Comparison of ENCODE assay signal across 8 cellular contexts in the genomic region with DNA sequence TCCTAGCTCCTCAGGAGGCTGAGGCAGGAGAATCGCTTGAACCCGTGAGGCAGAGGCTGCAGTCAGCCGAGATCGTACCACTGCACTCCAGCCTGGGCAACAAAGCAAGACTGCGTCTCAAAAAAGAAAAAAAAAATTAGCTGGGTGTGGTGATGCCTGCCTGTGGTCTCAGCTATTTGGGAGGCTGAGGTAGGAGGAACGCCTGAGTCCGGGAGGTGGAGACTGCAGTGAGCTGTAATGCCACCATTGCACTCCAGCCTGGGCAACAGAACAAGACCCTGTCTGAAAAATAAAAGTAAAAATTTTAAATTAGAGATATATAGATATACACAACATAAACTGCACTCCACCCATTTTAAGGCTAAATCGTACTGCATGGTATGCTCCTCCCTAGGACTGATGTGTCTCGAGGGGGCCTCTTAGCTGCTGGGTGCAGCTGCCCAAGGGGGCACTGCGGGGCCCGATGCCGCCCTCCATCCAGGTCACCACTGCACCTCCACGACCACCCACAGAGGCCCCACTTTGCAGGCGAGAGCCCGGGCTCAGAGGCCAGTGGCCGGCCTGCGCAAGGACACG. TPM values are rescaled to one million over a fixed set of nuclear protein-coding genes. Genes with fewer than 3 reads are reported as not detected.
DNase-seq lines count a peak whose midpoint lies in the region; ATAC-seq, FAIRE-seq and TF ChIP-seq lines count a peak whose summit lies in the region.

No MANE protein-coding gene starts in this region.

- WGBS in thymus = 37% methylated on average over 18 of the region's 18 CpGs

- no peaks in the 10 kb centered on the region for H3K27me3 Mint-ChIP-seq in activated CD8-positive, alpha-beta T cell treated with anti-CD3 and anti-CD28 coated beads for 36 hours

- no peaks in the 10 kb centered on the region for H3K9me3 Mint-ChIP-seq in activated CD8-positive, alpha-beta T cell treated with anti-CD3 and anti-CD28 coated beads for 36 hours

- peak; percentile 44 for ATAC-seq in GM21528 (IDR thresholded peaks at IDR 0.05; ENCODE audit: low FRiP score, unreplicated experiment)
- ATAC-seq in activated CD8-positive, alpha-beta T cell treated with anti-CD3 and anti-CD28 coated beads for 36 hours = peak; percentile 48

- TF ChIP-seq CTCF in AG10803 (conservative IDR thresholded peaks at IDR 0.05; ENCODE audit: low read length) (0 out of 2 replicates have a peak, but pooled peaks have one; percentile 13), kidney (IDR thresholded peaks at IDR 0.05; ENCODE audit: borderline replicate concordance, extremely low read depth, insufficient read depth) (no peak)
- TF ChIP-seq CTCF in activated CD8-positive, alpha-beta T cell treated with anti-CD3 and anti-CD28 coated beads for 36 hours (IDR thresholded peaks at IDR 0.05) = peak; percentile 21

- H3K36me3 Mint-ChIP-seq in activated CD8-positive, alpha-beta T cell treated with anti-CD3 and anti-CD28 coated beads for 36 hours (ENCODE audit: low read depth) = peaks cover 3% of the 10 kb centered on the region

- intact Hi-C loops in activated CD8-positive, alpha-beta T cell treated with anti-CD3 and anti-CD28 coated beads for 36 hours (cut with micrococcal nuclease) = loop anchor here (2.0 kb wide), 1 partner anchor 44 kb away; no protein-coding TSS in a partner anchor
- intact Hi-C loops in kidney (cut with DNase I) = no loop called here

- peaks cover 5% of the 10 kb centered on the region for H3K4me1 Mint-ChIP-seq in activated CD8-positive, alpha-beta T cell treated with anti-CD3 and anti-CD28 coated beads for 36 hours (ENCODE audit: low read depth)

- no peak for FAIRE-seq in kidney (lab: Jason Lieb, UNC)

- no peaks in the 10 kb centered on the region for H3K9me3 ChIP-seq in kidney (ENCODE audit: control insufficient read depth in 1 of 2, low read length in 2 of 2)
- H3K9me3 ChIP-seq in thymus (ENCODE audit: control insufficient read depth) = no peaks in the 10 kb centered on the region

- peak overlapping the region; percentile 66 for H3K27ac Mint-ChIP-seq in activated CD8-positive, alpha-beta T cell treated with anti-CD3 and anti-CD28 coated beads for 36 hours

- no peaks in the 10 kb centered on the region for H3K36me3 ChIP-seq in kidney (ENCODE audit: control insufficient read depth in 1 of 2, insufficient read depth in 2 of 2, low read length in 2 of 2)
- no peaks in the 10 kb centered on the region for H3K36me3 ChIP-seq in thymus (ENCODE audit: control insufficient read depth, insufficient read depth)

- no peak for DNase-seq in AG10803 (ENCODE audit: low read depth)
- no peak for DNase-seq in activated CD8-positive, alpha-beta T cell treated with anti-CD3 and anti-CD28 coated beads for 36 hours
- no peak for DNase-seq in kidney
- DNase-seq in stimulated activated CD4-positive, alpha-beta T cell treated with anti-CD3 and anti-CD28 coated beads, Interleukin-2, amount 100 ng/mL, for 48 hours = no peak
- no peak for DNase-seq in mucosa of gallbladder (ENCODE audit: low spot score)
- DNase-seq in activated CD8-positive, alpha-beta memory T cell treated with anti-CD3 and anti-CD28 coated beads, Interleukin-2, amount 50 U/mL, for 4 hours = no peak

- H3K4me3 Mint-ChIP-seq in activated CD8-positive, alpha-beta T cell treated with anti-CD3 and anti-CD28 coated beads for 36 hours = peak overlapping the region; percentile 75

- H3K27me3 ChIP-seq in thymus (ENCODE audit: control insufficient read depth, insufficient read depth) = no peaks in the 10 kb centered on the region

- H3K27ac ChIP-seq in kidney (ENCODE audit: low read depth in 2 of 2, low read length in 2 of 2) (peak overlapping the region; percentile 20 to 51), thymus (ENCODE audit: low read depth) (peak overlapping the region; percentile 69)

- POLR2A ChIA-PET in activated CD8-positive, alpha-beta T cell treated with anti-CD3 and anti-CD28 coated beads for 36 hours (lab: Charles Lee) = interaction anchor here (0.7 to 3.2 kb wide), 23 partner anchors 9 to 230 kb away, joined by 3 to 62 read pairs (median 4); partner anchors contain the start of genes AP5Z1 and FOXK1

- CTCF ChIA-PET in activated CD8-positive, alpha-beta T cell treated with anti-CD3 and anti-CD28 coated beads for 36 hours (lab: Charles Lee) = interaction anchor here (0.8 to 2.7 kb wide), 11 partner anchors 10 to 114 kb away, joined by 3 to 15 read pairs (median 4); partner anchors contain the start of gene FOXK1

- peaks cover 0 to 2% of the 10 kb centered on the region in 2 donors for H3K4me1 ChIP-seq in kidney (ENCODE audit: control insufficient read depth in 1 of 2, insufficient read depth in 1 of 2, low read depth in 1 of 2, low read length in 2 of 2)
- peaks cover 2% of the 10 kb centered on the region for H3K4me1 ChIP-seq in thymus (ENCODE audit: control insufficient read depth, insufficient read depth, low read length)

- H3K4me3 ChIP-seq in AG10803 (ENCODE audit: low read length) (peak overlapping the region; percentile 71), kidney (ENCODE audit: low read length in 2 of 2) (peak overlapping the region; percentile 21 to 83), thymus (ENCODE audit: low read length) (peak overlapping the region; percentile 64)

- H3K9ac ChIP-seq in kidney (ENCODE audit: low read length in 2 of 2) = peak overlapping the region; percentile 11 to 58

RNA-seq across cellular contexts. Expression of gene FOXK1, which starts 40.9 kb away (rescaled TPM):
- 10 to 100 TPM; 38.5 to 39.6 TPM for total RNA-seq in activated CD8-positive, alpha-beta T cell treated with anti-CD3 and anti-CD28 coated beads for 36 hours
- total RNA-seq in kidney (44.2 TPM), mucosa of gallbladder (27.0 TPM)
- polyA plus RNA-seq in kidney (ENCODE audit: insufficient read depth, low read depth, low replicate concordance) (3.9 TPM), thymus (7.6 TPM)
